In the genomic region with DNA sequence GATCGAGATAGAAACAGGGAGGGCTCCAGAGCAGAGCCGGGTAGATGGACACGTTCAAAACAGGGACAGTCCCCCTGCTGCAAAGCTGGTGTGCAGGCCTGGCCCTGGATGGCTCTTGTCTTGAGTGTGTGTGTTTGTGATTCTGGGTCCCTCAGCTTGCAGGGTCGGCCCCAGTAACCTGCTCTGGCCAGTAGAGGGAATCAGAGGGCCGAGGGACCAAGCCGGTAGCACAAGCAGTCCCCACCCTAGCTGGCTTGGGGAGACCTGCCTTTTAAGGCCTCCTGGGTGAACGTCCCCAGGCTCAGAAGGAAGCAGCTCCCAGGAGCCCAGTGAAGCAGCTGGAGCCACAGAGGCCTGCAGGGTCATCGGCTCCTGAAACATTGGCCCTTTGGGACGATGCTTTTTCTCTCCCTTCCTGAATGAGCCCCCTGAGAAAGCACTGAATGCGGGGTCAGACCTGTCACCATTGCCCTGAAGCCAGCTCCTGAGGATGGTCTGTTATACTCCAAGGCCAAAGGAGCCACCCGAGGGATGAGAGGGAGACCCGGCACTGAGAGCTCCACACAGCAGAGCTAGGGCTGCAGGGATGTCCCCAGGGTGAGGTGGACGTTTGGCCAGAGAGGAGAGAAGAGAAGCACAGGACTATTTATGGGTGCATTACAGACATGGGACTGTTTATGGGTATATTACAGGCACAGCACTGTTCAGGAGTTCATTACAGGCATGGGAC, we compare ENCODE assay signal across 8 cellular contexts. TPM values are rescaled to one million over a fixed set of nuclear protein-coding genes. Genes with fewer than 3 reads are reported as not detected.
A peak's percentile ranks its signal among the peaks of the same experiment; 100 is the strongest.
DNase-seq lines count a peak whose midpoint lies in the region; ATAC-seq and TF ChIP-seq lines count a peak whose summit lies in the region.

No MANE protein-coding gene starts in this region.

- no peaks in the 10 kb centered on the region for H3F3A ChIP-seq in neural cell (ENCODE audit: insufficient read depth, low read length, poor library complexity, severe bottlenecking)

- H3K27ac ChIP-seq in endodermal cell (ENCODE audit: low read depth, low read length), result no peak overlapping the region
- no peak overlapping the region for H3K27ac ChIP-seq in neural cell (ENCODE audit: low read length)

- H3K79me2 ChIP-seq in neural cell (replicated peaks; ENCODE audit: insufficient read depth, low read length), result no peaks in the 10 kb centered on the region

- H3K9me2 ChIP-seq in neural cell (ENCODE audit: insufficient read depth, low read length), result no peaks in the 10 kb centered on the region

- no peak for TF ChIP-seq RAD21 in neural cell (conservative IDR thresholded peaks at IDR 0.05)

- no peaks in the 10 kb centered on the region for H4K20me1 ChIP-seq in neural cell (ENCODE audit: insufficient read depth)

- H3K36me3 Mint-ChIP-seq in endodermal cell (ENCODE audit: low read depth), result no peaks in the 10 kb centered on the region
- H3K36me3 Mint-ChIP-seq in activated T-helper 2 cell treated with anti-CD3 and anti-CD28 coated beads, Interferon-gamma antibody, Interleukin-2, Interleukin-4, amounts not matched to agents 10 μg/mL and 5 μg/mL and 100 μg/mL, durations not matched to agents 14 hours and 24 hours and 36 hours (ENCODE audit: low read depth), result no peaks in the 10 kb centered on the region

- H3K36me3 ChIP-seq in HAP-1 (replicated peaks), result no peaks in the 10 kb centered on the region
- no peaks in the 10 kb centered on the region for H3K36me3 ChIP-seq in endodermal cell (ENCODE audit: control insufficient read depth, insufficient read depth, low read length)
- no peaks in the 10 kb centered on the region for H3K36me3 ChIP-seq in neural cell (ENCODE audit: insufficient read depth, low read length)

- H3K9me3 ChIP-seq in HAP-1 (no peaks in the 10 kb centered on the region), endodermal cell (ENCODE audit: control insufficient read depth, low read length) (no peaks in the 10 kb centered on the region), neural cell (ENCODE audit: low read length) (no peaks in the 10 kb centered on the region)

- 49 to 54% methylated on average over 9 to 13 of the region's 13 CpGs for WGBS in endodermal cell (ENCODE audit: insufficient coverage in 1 of 2, insufficient read length in 1 of 2), 2 experiments

- peak; percentile 83 for TF ChIP-seq CTCF in endodermal cell (conservative IDR thresholded peaks at IDR 0.05)
- peak; percentile 29 for TF ChIP-seq CTCF in neural cell (IDR thresholded peaks at IDR 0.05; ENCODE audit: poor library complexity, severe bottlenecking)

- peak; percentile 56 for ATAC-seq in SK-N-SH treated with all-trans-retinoic acid at 6 μM for 48 hours
- ATAC-seq in GM18867 (IDR thresholded peaks at IDR 0.05; ENCODE audit: unreplicated experiment), result no peak
- ATAC-seq in GM19397 (IDR thresholded peaks at IDR 0.05; ENCODE audit: unreplicated experiment), result no peak

- peaks cover 6% of the 10 kb centered on the region for H3K27me3 ChIP-seq in HAP-1 (ENCODE audit: low read depth)
- peaks cover 10% of the 10 kb centered on the region for H3K27me3 ChIP-seq in endodermal cell (ENCODE audit: control insufficient read depth, insufficient read depth, low read length, poor library complexity, severe bottlenecking)
- peaks cover 7% of the 10 kb centered on the region for H3K27me3 ChIP-seq in neural cell (ENCODE audit: insufficient read depth, low read depth, low read length)

- H3K27me3 Mint-ChIP-seq in endodermal cell (ENCODE audit: insufficient read depth), result peaks cover 10% of the 10 kb centered on the region
- peaks cover 9% of the 10 kb centered on the region for H3K27me3 Mint-ChIP-seq in activated T-helper 2 cell treated with anti-CD3 and anti-CD28 coated beads, Interferon-gamma antibody, Interleukin-2, Interleukin-4, amounts not matched to agents 10 μg/mL and 5 μg/mL and 100 μg/mL, durations not matched to agents 14 hours and 24 hours and 36 hours (ENCODE audit: low read depth)

- H3K4me1 ChIP-seq in HAP-1 (peaks cover 5% of the 10 kb centered on the region; the same call in 1 of the 2 replicates), endodermal cell (ENCODE audit: control insufficient read depth, insufficient read depth, low read length) (no peaks in the 10 kb centered on the region)

- H3K9ac ChIP-seq in endodermal cell (ENCODE audit: extremely low read depth, low read length, poor library complexity, severe bottlenecking) (no peak overlapping the region), neural cell (ENCODE audit: low read length) (no peak overlapping the region)

- TF ChIP-seq EP300 in neural cell (conservative IDR thresholded peaks at IDR 0.05; ENCODE audit: poor library complexity, severe bottlenecking), result no peak

- DNase-seq in COLO668 (lab: John Stamatoyannopoulos, UW; ENCODE audit: unreplicated experiment) (peak; percentile 66), HAP-1 (ENCODE audit: low spot score in 2 of 2) (peak; percentile 8 to 62), endodermal cell (peak; percentile 89)
- no peak for DNase-seq in activated T-helper 2 cell treated with anti-CD3 and anti-CD28 coated beads, Interferon-gamma antibody, Interleukin-2, Interleukin-4, amounts not matched to agents 10 μg/mL and 5 μg/mL and 100 μg/mL, durations not matched to agents 14 hours and 24 hours and 36 hours (ENCODE audit: low spot score)

- H3K4me1 Mint-ChIP-seq in endodermal cell, result peaks cover 6% of the 10 kb centered on the region
- H3K4me1 Mint-ChIP-seq in activated T-helper 2 cell treated with anti-CD3 and anti-CD28 coated beads, Interferon-gamma antibody, Interleukin-2, Interleukin-4, amounts not matched to agents 10 μg/mL and 5 μg/mL and 100 μg/mL, durations not matched to agents 14 hours and 24 hours and 36 hours (ENCODE audit: low read depth), result peaks cover 16% of the 10 kb centered on the region

- in situ Hi-C loops in HAP-1 (cut with MboI; ENCODE audit: low sequenced_read_pairs), result no loop called here

- no peak overlapping the region for H3K27ac Mint-ChIP-seq in endodermal cell
- no peak overlapping the region for H3K27ac Mint-ChIP-seq in activated T-helper 2 cell treated with anti-CD3 and anti-CD28 coated beads, Interferon-gamma antibody, Interleukin-2, Interleukin-4, amounts not matched to agents 10 μg/mL and 5 μg/mL and 100 μg/mL, durations not matched to agents 14 hours and 24 hours and 36 hours

- no peak overlapping the region for H2AFZ ChIP-seq in neural cell (ENCODE audit: low read depth, low read length)

- intact Hi-C loops in activated T-helper 2 cell treated with anti-CD3 and anti-CD28 coated beads, Interferon-gamma antibody, Interleukin-2, Interleukin-4, amounts not matched to agents 10 μg/mL and 5 μg/mL and 100 μg/mL, durations not matched to agents 14 hours and 24 hours and 36 hours (cut with micrococcal nuclease), result no loop called here

- no peaks in the 10 kb centered on the region for H3K9me3 Mint-ChIP-seq in endodermal cell
- H3K9me3 Mint-ChIP-seq in activated T-helper 2 cell treated with anti-CD3 and anti-CD28 coated beads, Interferon-gamma antibody, Interleukin-2, Interleukin-4, amounts not matched to agents 10 μg/mL and 5 μg/mL and 100 μg/mL, durations not matched to agents 14 hours and 24 hours and 36 hours, result no peaks in the 10 kb centered on the region

- H3K4me3 ChIP-seq in HAP-1, result no peak overlapping the region
- no peak overlapping the region for H3K4me3 ChIP-seq in endodermal cell (ENCODE audit: low read length)
- no peak overlapping the region for H3K4me3 ChIP-seq in neural cell (ENCODE audit: low read length)

- no peak overlapping the region for H3K4me2 ChIP-seq in neural cell (ENCODE audit: low read length)

- no peak overlapping the region for H3K4me3 Mint-ChIP-seq in endodermal cell
- no peak overlapping the region for H3K4me3 Mint-ChIP-seq in activated T-helper 2 cell treated with anti-CD3 and anti-CD28 coated beads, Interferon-gamma antibody, Interleukin-2, Interleukin-4, amounts not matched to agents 10 μg/mL and 5 μg/mL and 100 μg/mL, durations not matched to agents 14 hours and 24 hours and 36 hours (ENCODE audit: low read depth)

TF ChIP-seq in SK-N-SH treated with all-trans-retinoic acid at 6 μM for 48 hours, 23 proteins besides CTCF, POLR2A, EP300 and RAD21:
- TF ChIP-seq ARNTL (CRISPR knock-in tag; IDR thresholded peaks at IDR 0.05; ENCODE audit: borderline replicate concordance, low read depth) (no peak), ISL1 (CRISPR knock-in tag; IDR thresholded peaks at IDR 0.05) (no peak), GLIS3 (CRISPR knock-in tag; IDR thresholded peaks at IDR 0.05) (no peak)

TF ChIP-seq in neural cell, 6 proteins besides CTCF, POLR2A, EP300 and RAD21:
- TF ChIP-seq TAF1 (IDR thresholded peaks at IDR 0.05; ENCODE audit: low read depth), result no peak
- TF ChIP-seq SMC3 (conservative IDR thresholded peaks at IDR 0.05; ENCODE audit: poor library complexity), result no peak
- TF ChIP-seq EZH2 (IDR thresholded peaks at IDR 0.05; ENCODE audit: borderline replicate concordance, insufficient read depth, low read length, poor library complexity, severe bottlenecking), result no peak
- TF ChIP-seq MXI1 (conservative IDR thresholded peaks at IDR 0.05; ENCODE audit: poor library complexity, severe bottlenecking), result no peak
TF ChIP-seq in neural cell: peak in this region for 0.

RNA-seq across cellular contexts. Expression of a gene that starts 15.4 kb away (rescaled TPM):
- 1 to 10 TPM in 1 of 2 donors, under 1 TPM in 1; 0.75 to 1.0 TPM for total RNA-seq in endodermal cell
- polyA plus RNA-seq in endodermal cell (2013, experiment 1 of 2), result 1.1 TPM
- polyA plus RNA-seq in endodermal cell (2013, experiment 2 of 2), result 0.58 TPM
- polyA plus RNA-seq in neural cell, result not detected in 2 replicates
- polyA minus RNA-seq in neural cell, result not detected in 2 replicates
- not detected in 2 replicates for total RNA-seq in activated T-helper 2 cell treated with anti-CD3 and anti-CD28 coated beads, Interferon-gamma antibody, Interleukin-2, Interleukin-4, amounts not matched to agents 10 μg/mL and 5 μg/mL and 100 μg/mL, durations not matched to agents 14 hours and 24 hours and 36 hours

RNA-seq across cellular contexts. Expression of a gene that starts 57.7 kb away (rescaled TPM):
- 1 to 10 TPM in 1 of 2 donors, under 1 TPM in 1; 0.40 to 1.2 TPM for total RNA-seq in endodermal cell
- 21.1 TPM for polyA plus RNA-seq in endodermal cell (2013, experiment 1 of 2)
- polyA plus RNA-seq in endodermal cell (2013, experiment 2 of 2), result 20.4 TPM
- polyA plus RNA-seq in neural cell, result 0.05 and 0.06 TPM in 2 replicates
- polyA minus RNA-seq in neural cell, result 0.12 and 0.24 TPM in 2 replicates
- 7.9 and 9.2 TPM in 2 replicates for total RNA-seq in activated T-helper 2 cell treated with anti-CD3 and anti-CD28 coated beads, Interferon-gamma antibody, Interleukin-2, Interleukin-4, amounts not matched to agents 10 μg/mL and 5 μg/mL and 100 μg/mL, durations not matched to agents 14 hours and 24 hours and 36 hours
